28 cellular contexts compared by ENCODE assay signal in the genomic region with DNA sequence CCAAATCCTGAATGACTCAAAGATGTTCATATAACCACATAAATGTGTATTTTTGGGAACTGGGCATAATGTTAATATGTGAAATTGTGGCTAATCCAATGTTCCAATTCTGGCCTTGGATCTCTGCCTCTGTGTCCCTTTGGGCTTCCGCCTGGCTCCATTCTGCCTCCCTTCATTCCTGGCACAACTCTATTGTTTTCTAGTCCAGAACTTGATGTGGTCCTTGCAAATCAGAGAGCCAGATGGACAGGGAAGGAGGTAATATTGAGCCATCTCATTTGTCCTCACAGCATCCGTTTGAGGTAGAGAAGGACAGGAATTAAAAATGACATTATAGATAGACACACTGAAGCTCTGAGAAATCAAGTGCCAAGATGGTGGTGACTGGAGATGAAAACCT.
DNase-seq lines count a peak whose midpoint lies in the region; ATAC-seq and TF ChIP-seq lines count a peak whose summit lies in the region.
"Had no signal": no experiment of that assay in that cellular context is flagged by ENCODE, and none has a peak within 500 bp of the region (broad histone marks: within the 10 kb centered on the region; RNA-seq: fewer than 3 reads in every experiment).

No MANE protein-coding gene starts in this region.

- H3K4me3 ChIP-seq in BLaER1 treated with 17β-estradiol and CSF1 and Interleukin-3, amounts not matched to agents 10 nM and 100 nM, result no peak overlapping the region
- H3K4me3 ChIP-seq in GM23338 (no peak overlapping the region), parathyroid adenoma (ENCODE audit: low read depth, low read length) (no peak overlapping the region), vagina (no peak overlapping the region)
- H3K4me3 ChIP-seq: gastrocnemius medialis, mucosa of descending colon, ovary, SJCRH30, smooth muscle cell, testis had no signal

- H3K9me3 Mint-ChIP-seq in GM23338, result no peaks in the 10 kb centered on the region
- H3K9me3 Mint-ChIP-seq in activated naive CD4-positive, alpha-beta T cell treated with anti-CD3 and anti-CD28 coated beads for 36 hours, result no peaks in the 10 kb centered on the region
- peaks cover 2% of the 10 kb centered on the region for H3K9me3 Mint-ChIP-seq in activated naive CD8-positive, alpha-beta T cell treated with anti-CD3 and anti-CD28 coated beads for 36 hours
- H3K9me3 Mint-ChIP-seq: activated CD4-positive, alpha-beta T cell treated with anti-CD3 and anti-CD28 coated beads, Interleukin-2, amount 10 ng/mL, durations not matched to agents 24 days and 14 days; activated naive CD8-positive, alpha-beta T cell treated with anti-CD3 and anti-CD28 coated beads, Interleukin-2, amount 10 ng/mL, durations not matched to agents 7 days and 5 days; central memory CD8-positive, alpha-beta T cell; natural killer cell treated with Interleukin-12 subunit alpha and Interleukin-12 subunit beta and Interleukin-15 and Interleukin-18, amount 100 ng/mL, for 72 hours; WTC11 had no signal

- ATAC-seq in GM23338, result no peak
- ATAC-seq in HG03354 (IDR thresholded peaks at IDR 0.05; ENCODE audit: poor library complexity, severe bottlenecking, unreplicated experiment), result no peak
- ATAC-seq: gastrocnemius medialis; mucosa of descending colon; natural killer cell treated with Interleukin-12 subunit alpha and Interleukin-12 subunit beta and Interleukin-15 and Interleukin-18, amount 100 ng/mL, for 72 hours; WTC11 had no signal

- H3K36me3 ChIP-seq in BLaER1 treated with 17β-estradiol and CSF1 and Interleukin-3, amounts not matched to agents 10 nM and 100 nM, result no peaks in the 10 kb centered on the region
- H3K36me3 ChIP-seq in GM23338 (ENCODE audit: insufficient read depth) (no peaks in the 10 kb centered on the region), parathyroid adenoma (ENCODE audit: control insufficient read depth, insufficient read depth, low read length) (no peaks in the 10 kb centered on the region), vagina (no peaks in the 10 kb centered on the region)
- H3K36me3 ChIP-seq: gastrocnemius medialis, ovary, SJCRH30 had no signal

- TF ChIP-seq POLR2A in vagina (IDR thresholded peaks at IDR 0.05), result no peak

- no peak overlapping the region for H3K4me3 Mint-ChIP-seq in GM23338
- no peak overlapping the region for H3K4me3 Mint-ChIP-seq in activated naive CD4-positive, alpha-beta T cell treated with anti-CD3 and anti-CD28 coated beads for 36 hours
- H3K4me3 Mint-ChIP-seq in activated naive CD8-positive, alpha-beta T cell treated with anti-CD3 and anti-CD28 coated beads for 36 hours, result no peak overlapping the region
- H3K4me3 Mint-ChIP-seq: activated CD4-positive, alpha-beta T cell treated with anti-CD3 and anti-CD28 coated beads, Interleukin-2, amount 10 ng/mL, durations not matched to agents 24 days and 14 days; activated naive CD8-positive, alpha-beta T cell treated with anti-CD3 and anti-CD28 coated beads, Interleukin-2, amount 10 ng/mL, durations not matched to agents 7 days and 5 days; central memory CD8-positive, alpha-beta T cell; natural killer cell treated with Interleukin-12 subunit alpha and Interleukin-12 subunit beta and Interleukin-15 and Interleukin-18, amount 100 ng/mL, for 72 hours; WTC11 had no signal

- H3K79me2 ChIP-seq in GM23338 (replicated peaks; ENCODE audit: insufficient read depth) (no peaks in the 10 kb centered on the region), parathyroid adenoma (no peaks in the 10 kb centered on the region)

- H3K27me3 Mint-ChIP-seq in GM23338 (ENCODE audit: insufficient read depth, low read depth, poor library complexity), result peaks cover 4% of the 10 kb centered on the region
- H3K27me3 Mint-ChIP-seq in activated naive CD4-positive, alpha-beta T cell treated with anti-CD3 and anti-CD28 coated beads for 36 hours (ENCODE audit: low read depth), result no peaks in the 10 kb centered on the region
- no peaks in the 10 kb centered on the region for H3K27me3 Mint-ChIP-seq in activated naive CD8-positive, alpha-beta T cell treated with anti-CD3 and anti-CD28 coated beads for 36 hours
- H3K27me3 Mint-ChIP-seq: activated CD4-positive, alpha-beta T cell treated with anti-CD3 and anti-CD28 coated beads, Interleukin-2, amount 10 ng/mL, durations not matched to agents 24 days and 14 days; activated naive CD8-positive, alpha-beta T cell treated with anti-CD3 and anti-CD28 coated beads, Interleukin-2, amount 10 ng/mL, durations not matched to agents 7 days and 5 days; central memory CD8-positive, alpha-beta T cell; natural killer cell treated with Interleukin-12 subunit alpha and Interleukin-12 subunit beta and Interleukin-15 and Interleukin-18, amount 100 ng/mL, for 72 hours had no signal

- no peak overlapping the region for H3K27ac ChIP-seq in BLaER1 treated with 17β-estradiol and CSF1 and Interleukin-3, amounts not matched to agents 10 nM and 100 nM
- H3K27ac ChIP-seq in GM23338 (ENCODE audit: low read depth), result no peak overlapping the region
- H3K27ac ChIP-seq in parathyroid adenoma, result peak overlapping the region; percentile 37
- no peak overlapping the region for H3K27ac ChIP-seq in vagina
- H3K27ac ChIP-seq: gastrocnemius medialis, HL-60, ovary, SJCRH30, testis had no signal

- H3K4me1 ChIP-seq in BLaER1 treated with 17β-estradiol and CSF1 and Interleukin-3, amounts not matched to agents 10 nM and 100 nM, result peaks cover 19 to 37% (median 31%) of the 10 kb centered on the region in 10 experiments; a peak in 18 of 20 replicates
- H3K4me1 ChIP-seq in GM23338 (ENCODE audit: insufficient read depth), result peaks cover 20% of the 10 kb centered on the region
- peaks cover 49% of the 10 kb centered on the region for H3K4me1 ChIP-seq in parathyroid adenoma
- H3K4me1 ChIP-seq in vagina, result peaks cover 11% of the 10 kb centered on the region
- H3K4me1 ChIP-seq: SJCRH30, testis had no signal

- H3K4me2 ChIP-seq in BLaER1 treated with 17β-estradiol and CSF1 and Interleukin-3, amounts not matched to agents 10 nM and 100 nM, result peak overlapping the region in 7 of 11 experiments; percentile 0 to 35 (median 26); a peak in 10 of 22 replicates
- H3K4me2 ChIP-seq in GM23338 (no peak overlapping the region), parathyroid adenoma (ENCODE audit: low read length) (no peak overlapping the region)
- H3K4me2 ChIP-seq: smooth muscle cell had no signal

- DNase-seq in GM23338 (ENCODE audit: low spot score) (no peak), cerebellar nuclear complex (lab: John Stamatoyannopoulos, UW) (peak; percentile 94 to 99), vagina (ENCODE audit: extremely low spot score in 2 of 2) (no peak)
- DNase-seq in activated naive CD4-positive, alpha-beta T cell treated with anti-CD3 and anti-CD28 coated beads for 36 hours, result no peak
- DNase-seq in activated naive CD8-positive, alpha-beta T cell treated with anti-CD3 and anti-CD28 coated beads for 36 hours, result no peak
- DNase-seq: activated CD4-positive, alpha-beta T cell treated with anti-CD3 and anti-CD28 coated beads, Interleukin-2, amount 10 ng/mL, durations not matched to agents 24 days and 14 days; activated effector memory CD4-positive, alpha-beta T cell treated with Interleukin-2 at 50 U/mL for 16 hours; activated naive CD8-positive, alpha-beta T cell treated with anti-CD3 and anti-CD28 coated beads, Interleukin-2, amount 10 ng/mL, durations not matched to agents 7 days and 5 days; activated T-cell treated with anti-CD3 and anti-CD28 coated beads, Interleukin-2, amount 50 U/mL, for 1 hour; gastrocnemius medialis; mucosa of descending colon; NCI-H2107; NCI-H748 treated with DMSO at 0.1 percent for 48 hours; ovary; retina; SJCRH30; stimulated activated naive CD4-positive, alpha-beta T cell treated with Interleukin-2 at 50 U/mL for 16 hours; SW 1271; T-helper 9 cell; testis had no signal

- H3K4me1 Mint-ChIP-seq in GM23338, result peaks cover 35% of the 10 kb centered on the region
- peaks cover 43% of the 10 kb centered on the region for H3K4me1 Mint-ChIP-seq in activated naive CD4-positive, alpha-beta T cell treated with anti-CD3 and anti-CD28 coated beads for 36 hours (ENCODE audit: low read depth)
- peaks cover 40% of the 10 kb centered on the region for H3K4me1 Mint-ChIP-seq in activated naive CD8-positive, alpha-beta T cell treated with anti-CD3 and anti-CD28 coated beads for 36 hours

- CTCF ChIA-PET in activated naive CD4-positive, alpha-beta T cell treated with anti-CD3 and anti-CD28 coated beads for 36 hours (lab: Charles Lee), result no interaction called here

- H2AFZ ChIP-seq in GM23338 (peak overlapping the region; percentile 66; the same call in 1 of the 2 replicates), parathyroid adenoma (peak overlapping the region; percentile 72)

- H3K9ac ChIP-seq in BLaER1 treated with 17β-estradiol and CSF1 and Interleukin-3, amounts not matched to agents 10 nM and 100 nM, result no peak overlapping the region
- no peak overlapping the region for H3K9ac ChIP-seq in parathyroid adenoma

- TF ChIP-seq CTCF in GM23338 (conservative IDR thresholded peaks at IDR 0.05; ENCODE audit: low read depth in 2 of 2) (no peak), parathyroid adenoma (IDR thresholded peaks at IDR 0.05) (no peak), vagina (IDR thresholded peaks at IDR 0.05) (no peak)

- H3K27ac Mint-ChIP-seq in GM23338, result peak overlapping the region; percentile 43; the same call in 1 of the 2 replicates
- H3K27ac Mint-ChIP-seq in activated naive CD4-positive, alpha-beta T cell treated with anti-CD3 and anti-CD28 coated beads for 36 hours, result no peak overlapping the region
- H3K27ac Mint-ChIP-seq in activated naive CD8-positive, alpha-beta T cell treated with anti-CD3 and anti-CD28 coated beads for 36 hours, result no peak overlapping the region
- H3K27ac Mint-ChIP-seq: activated CD4-positive, alpha-beta T cell treated with anti-CD3 and anti-CD28 coated beads, Interleukin-2, amount 10 ng/mL, durations not matched to agents 24 days and 14 days; activated naive CD8-positive, alpha-beta T cell treated with anti-CD3 and anti-CD28 coated beads, Interleukin-2, amount 10 ng/mL, durations not matched to agents 7 days and 5 days; natural killer cell treated with Interleukin-12 subunit alpha and Interleukin-12 subunit beta and Interleukin-15 and Interleukin-18, amount 100 ng/mL, for 72 hours; WTC11 had no signal

- no peaks in the 10 kb centered on the region for H3K27me3 ChIP-seq in BLaER1 treated with 17β-estradiol and CSF1 and Interleukin-3, amounts not matched to agents 10 nM and 100 nM
- H3K27me3 ChIP-seq in GM23338 (ENCODE audit: insufficient read depth), result no peaks in the 10 kb centered on the region
- H3K27me3 ChIP-seq in parathyroid adenoma (ENCODE audit: control insufficient read depth, insufficient read depth, low read length), result no peaks in the 10 kb centered on the region
- H3K27me3 ChIP-seq in vagina, result no peaks in the 10 kb centered on the region
- H3K27me3 ChIP-seq: gastrocnemius medialis, ovary, SJCRH30, testis had no signal

- H3K36me3 Mint-ChIP-seq in GM23338 (ENCODE audit: low read depth), result no peaks in the 10 kb centered on the region
- no peaks in the 10 kb centered on the region for H3K36me3 Mint-ChIP-seq in activated naive CD4-positive, alpha-beta T cell treated with anti-CD3 and anti-CD28 coated beads for 36 hours (ENCODE audit: low read depth)
- H3K36me3 Mint-ChIP-seq in activated naive CD8-positive, alpha-beta T cell treated with anti-CD3 and anti-CD28 coated beads for 36 hours, result no peaks in the 10 kb centered on the region
- H3K36me3 Mint-ChIP-seq: natural killer cell treated with Interleukin-12 subunit alpha and Interleukin-12 subunit beta and Interleukin-15 and Interleukin-18, amount 100 ng/mL, for 72 hours; WTC11 had no signal

- no peaks in the 10 kb centered on the region for H4K20me1 ChIP-seq in BLaER1 treated with 17β-estradiol and CSF1 and Interleukin-3, amounts not matched to agents 10 nM and 100 nM
- no peaks in the 10 kb centered on the region for H4K20me1 ChIP-seq in GM23338 (replicated peaks; ENCODE audit: insufficient read depth)

- no peaks in the 10 kb centered on the region for H3F3A ChIP-seq in GM23338 (replicated peaks; ENCODE audit: low read depth)

- intact Hi-C loops in activated naive CD4-positive, alpha-beta T cell treated with anti-CD3 and anti-CD28 coated beads for 36 hours (cut with micrococcal nuclease), result loop anchor here (5.0 to 10.0 kb wide), 3 partner anchors 224 to 602 kb away; a partner anchor contains a TSS
- intact Hi-C loops in vagina (cut with DNase I), result no loop called here

- H3K9me3 ChIP-seq in BLaER1 treated with 17β-estradiol and CSF1 and Interleukin-3, amounts not matched to agents 10 nM and 100 nM (replicated peaks in 1 of 11), result peaks cover 0 to 14% (median 0%) of the 10 kb centered on the region in 11 experiments; a peak in 5 of 22 replicates
- H3K9me3 ChIP-seq in parathyroid adenoma (ENCODE audit: control insufficient read depth, low read length) (no peaks in the 10 kb centered on the region), vagina (no peaks in the 10 kb centered on the region)
- H3K9me3 ChIP-seq: gastrocnemius medialis, mucosa of descending colon, ovary, SJCRH30, testis had no signal

- no peaks in the 10 kb centered on the region for H3K9me2 ChIP-seq in GM23338 (ENCODE audit: insufficient read depth)

Comparison
In these comparisons a context has a peak if more than half of its experiments do, and no peak if none do; other contexts are left out.
1. H3K4me2 ChIP-seq: peak in BLaER1 treated with 17β-estradiol and CSF1 and Interleukin-3, amounts not matched to agents 10 nM and 100 nM (7 of 11); none in GM23338 (single experiment) and parathyroid adenoma (single experiment).
2. DNase-seq: peak in cerebellar nuclear complex (2 of 2); none in GM23338 (single experiment), activated naive CD4-positive, alpha-beta T cell treated with anti-CD3 and anti-CD28 coated beads for 36 hours (single experiment), vagina (0 of 2) and activated naive CD8-positive, alpha-beta T cell treated with anti-CD3 and anti-CD28 coated beads for 36 hours (single experiment).